In genomic region chr7:26305048-26305868, GRCh38 we compare ENCODE assay signal across 12 cellular contexts. TPM values are rescaled to one million over a fixed set of nuclear protein-coding genes. Genes with fewer than 3 reads are reported as not detected.
DNase-seq lines count a peak whose midpoint lies in the region; ATAC-seq and TF ChIP-seq lines count a peak whose summit lies in the region.
"Had no signal": no experiment of that assay in that cellular context is flagged by ENCODE, and none has a peak within 500 bp of the region (broad histone marks: within the 10 kb centered on the region; RNA-seq: fewer than 3 reads in every experiment).

No MANE protein-coding gene starts in this region.

- peaks cover 0 to 3% (median 1%) of the 10 kb centered on the region in 4 donors for H3K36me3 ChIP-seq in liver (ENCODE audit: control insufficient read depth in 4 of 4, insufficient read depth in 3 of 4, low read depth in 1 of 4, low read length in 3 of 4)
- H3K36me3 ChIP-seq: ovary had no signal

- H3K27me3 ChIP-seq in CD4-positive, alpha-beta T cell (ENCODE audit: control insufficient read depth, insufficient read depth, low read length): no peaks in the 10 kb centered on the region
- H3K27me3 ChIP-seq in liver (ENCODE audit: control insufficient read depth in 4 of 4, insufficient read depth in 4 of 4, low read length in 3 of 4): no peaks in the 10 kb centered on the region
- H3K27me3 ChIP-seq: ovary had no signal

- peaks cover 21% of the 10 kb centered on the region for H3K36me3 Mint-ChIP-seq in CD4-positive, alpha-beta T cell (ENCODE audit: low read depth)
- peaks cover 21% of the 10 kb centered on the region for H3K36me3 Mint-ChIP-seq in T-cell

- no peak overlapping the region for H3K27ac ChIP-seq in CD4-positive, alpha-beta T cell (ENCODE audit: low read depth, low read length)
- H3K27ac ChIP-seq in liver (ENCODE audit: low read depth in 1 of 2, low read length in 2 of 2): peak overlapping the region; percentile 81 to 96
- H3K27ac ChIP-seq: ovary had no signal

- CTCF ChIA-PET in CD4-positive, alpha-beta T cell (lab: Charles Lee): no interaction called here
- CTCF ChIA-PET in T-cell (lab: Charles Lee): interaction anchor here (0.7 to 1.2 kb wide), 6 partner anchors 10 to 214 kb away, joined by 3 to 4 read pairs (median 3); no protein-coding TSS in a partner anchor

- no peak overlapping the region for H3K4me3 ChIP-seq in liver (ENCODE audit: low read depth in 1 of 3, low read length in 3 of 3)
- H3K4me3 ChIP-seq: ovary had no signal

- POLR2A ChIA-PET in CD4-positive, alpha-beta T cell (lab: Charles Lee): interaction anchor here (0.6 to 2.1 kb wide), 6 partner anchors 11 to 119 kb away, joined by 3 to 7 read pairs (median 4); partner anchors contain the start of genes CBX3 and SNX10
- POLR2A ChIA-PET in T-cell (lab: Charles Lee): interaction anchor here in 1 of 2 donors (0.6 kb wide), 2 partner anchors 258 to 356 kb away, joined by 3 read pairs; no protein-coding TSS in a partner anchor

- H3K27ac Mint-ChIP-seq in CD4-positive, alpha-beta T cell: peak overlapping the region; percentile 27
- peak overlapping the region; percentile 62 to 73 for H3K27ac Mint-ChIP-seq in T-cell

- H3K4me3 Mint-ChIP-seq in CD4-positive, alpha-beta T cell: no peak overlapping the region
- H3K4me3 Mint-ChIP-seq in T-cell: peak overlapping the region in 1 of 3 donors; percentile 46

- TF ChIP-seq CTCF in CD4-positive, alpha-beta T cell (IDR thresholded peaks at IDR 0.05): no peak
- TF ChIP-seq CTCF in liver (IDR thresholded peaks at IDR 0.05; ENCODE audit: low read depth, low read length, missing input control): no peak

- H3K9me3 Mint-ChIP-seq in CD4-positive, alpha-beta T cell: no peaks in the 10 kb centered on the region
- no peaks in the 10 kb centered on the region for H3K9me3 Mint-ChIP-seq in T-cell

- DNase-seq in CD4-positive, alpha-beta T cell: peak in 2 of 10 experiments; percentile 8 to 9
- DNase-seq in T-cell: peak in 17 of 34 experiments; percentile 5 to 40 (median 20)
- no peak for DNase-seq in left colon
- DNase-seq in A172 (ENCODE audit: low spot score): no peak
- DNase-seq in DMS79 (lab: John Stamatoyannopoulos, UW): no peak
- DNase-seq: Calu3, NCI-H446 treated with DMSO at 0.1 percent for 48 hours, ovary, T1000 had no signal

- peak; percentile 62 for ATAC-seq in CD4-positive, alpha-beta T cell (ENCODE audit: poor library complexity)
- peak; percentile 45 for ATAC-seq in HG02642 (IDR thresholded peaks at IDR 0.05; ENCODE audit: poor library complexity, unreplicated experiment)
- peak in 3 of 4 experiments; percentile 32 to 75 (median 47) for ATAC-seq in T-cell (replicated peaks in 1 of 4)
- ATAC-seq in HG03025 (IDR thresholded peaks at IDR 0.05; ENCODE audit: low FRiP score, unreplicated experiment): no peak
- no peak for ATAC-seq in left colon

- peaks cover 32% of the 10 kb centered on the region for H3K4me1 Mint-ChIP-seq in CD4-positive, alpha-beta T cell (ENCODE audit: low read depth)
- H3K4me1 Mint-ChIP-seq in T-cell: peaks cover 14 to 24% (median 14%) of the 10 kb centered on the region in 3 donors

- WGBS in liver: 41% methylated on average over 9 of the region's 9 CpGs

- H3K9ac ChIP-seq in liver (ENCODE audit: low read depth in 1 of 2, low read length in 2 of 2): peak overlapping the region in 1 of 2 donors; percentile 23

- intact Hi-C loops in CD4-positive, alpha-beta T cell (cut with DNase I, micrococcal nuclease): no loop called here
- intact Hi-C loops in left colon (cut with DNase I, micrococcal nuclease): no loop called here

- no peaks in the 10 kb centered on the region for H3K9me3 ChIP-seq in CD4-positive, alpha-beta T cell (ENCODE audit: control insufficient read depth, low read length)
- H3K9me3 ChIP-seq in liver (ENCODE audit: control insufficient read depth in 4 of 4, low read length in 3 of 4): no peaks in the 10 kb centered on the region
- H3K9me3 ChIP-seq: ovary had no signal

- no peaks in the 10 kb centered on the region for H3K27me3 Mint-ChIP-seq in CD4-positive, alpha-beta T cell
- no peaks in the 10 kb centered on the region for H3K27me3 Mint-ChIP-seq in T-cell

- peaks cover 2 to 12% (median 5%) of the 10 kb centered on the region in 4 donors for H3K4me1 ChIP-seq in liver (ENCODE audit: control insufficient read depth in 4 of 4, insufficient read depth in 4 of 4, low read length in 3 of 4)

- peak; percentile 28 to 29 for TF ChIP-seq RAD21 in liver (IDR thresholded peaks at IDR 0.05)

TF ChIP-seq in liver, 16 proteins besides CTCF, POLR2A, EP300 and RAD21:
- no peak for TF ChIP-seq JUND (IDR thresholded peaks at IDR 0.05)
- TF ChIP-seq RXRA (IDR thresholded peaks at IDR 0.05): peak; percentile 56 to 69
- TF ChIP-seq ZBTB33 (IDR thresholded peaks at IDR 0.05): peak; percentile 32
- no peak for TF ChIP-seq FOXA1 (IDR thresholded peaks at IDR 0.05)
- TF ChIP-seq SP1 (IDR thresholded peaks at IDR 0.05): peak; percentile 59
- peak; percentile 48 for TF ChIP-seq REST (IDR thresholded peaks at IDR 0.05)
- TF ChIP-seq GABPA (IDR thresholded peaks at IDR 0.05 in 1 of 2, conservative IDR thresholded peaks at IDR 0.05 in 1 of 2): peak; percentile 44 to 67
- peak; percentile 9 for TF ChIP-seq NR2F2 (IDR thresholded peaks at IDR 0.05)
- peak; percentile 35 for TF ChIP-seq ATF3 (IDR thresholded peaks at IDR 0.05)
- TF ChIP-seq MAX (IDR thresholded peaks at IDR 0.05): peak; percentile 58
- TF ChIP-seq TAF1 (conservative IDR thresholded peaks at IDR 0.05): no peak
- peak; percentile 59 to 60 for TF ChIP-seq HNF4A (conservative IDR thresholded peaks at IDR 0.05)
- TF ChIP-seq YY1 (IDR thresholded peaks at IDR 0.05): no peak
- TF ChIP-seq EGR1 (IDR thresholded peaks at IDR 0.05; ENCODE audit: low read depth in 2 of 2): peak in 1 of 2 donors; percentile 23
- TF ChIP-seq HNF4G (IDR thresholded peaks at IDR 0.05): no peak
- TF ChIP-seq FOXA2 (IDR thresholded peaks at IDR 0.05): no peak

RNA-seq across cellular contexts. Expression of gene SNX10, which starts 13.6 kb away (rescaled TPM):
- 1 to 10 TPM; 4.6 to 5.8 TPM for total RNA-seq in CD4-positive, alpha-beta T cell
- total RNA-seq in T-cell (1 to 10 TPM; 5.7 to 8.8 (median 7.8) TPM), liver (10 to 100 TPM in 1 of 2 donors, 1 to 10 TPM in 1; 5.9 to 14.0 TPM), left colon (1 to 10 TPM; 2.4 to 3.0 TPM)
- polyA plus RNA-seq in liver: 10 to 100 TPM; 11.5 to 15.9 TPM
- 23.2 and 28.9 TPM in 2 replicates for total RNA-seq in A172 (2014; rRNA removed; shearing (Covaris generic))

Comparison
In these comparisons a context has a peak if more than half of its experiments do, and no peak if none do; other contexts are left out.
1. ATAC-seq: peak in CD4-positive, alpha-beta T cell (single experiment), HG02642 (single experiment) and T-cell (3 of 4); none in HG03025 (single experiment) and left colon (single experiment).